Comparison of ENCODE assay signal across 8 cellular contexts in the genomic region with DNA sequence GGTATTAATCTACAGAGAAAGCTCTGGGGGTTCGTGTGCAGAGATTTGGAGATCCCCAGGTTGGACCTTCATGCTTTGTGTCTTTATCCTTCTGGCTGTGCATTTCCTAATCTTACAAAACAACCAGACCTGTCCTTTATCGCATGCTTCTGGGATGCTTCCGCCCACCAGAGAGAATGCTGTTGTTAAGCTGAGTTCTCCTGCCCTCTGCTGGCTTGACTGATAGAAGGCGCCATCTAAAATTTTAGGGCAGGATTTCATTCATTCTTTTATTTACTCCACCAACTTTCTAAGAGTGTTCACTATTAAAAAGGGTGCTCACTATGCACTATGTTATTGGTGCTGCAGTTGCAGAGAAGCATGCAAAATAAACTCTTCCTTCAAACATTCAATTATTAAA. TPM values are rescaled to one million over a fixed set of nuclear protein-coding genes. Genes with fewer than 3 reads are reported as not detected.
DNase-seq lines count a peak whose midpoint lies in the region; ATAC-seq and TF ChIP-seq lines count a peak whose summit lies in the region.

No MANE protein-coding gene starts in this region.

- in situ Hi-C loops in GM13977 (cut with MboI; ENCODE audit: low pct_unique_long_range_greater_than_20kb, low sequenced_read_pairs, unreplicated experiment): no loop called here

- H3K36me3 Mint-ChIP-seq in activated CD4-positive, alpha-beta memory T cell treated with anti-CD3 and anti-CD28 coated beads, Interleukin-2, amount 10 ng/mL, durations not matched to agents 7 days and 5 days (ENCODE audit: low read depth): no peaks in the 10 kb centered on the region

- POLR2A ChIA-PET in activated CD4-positive, alpha-beta memory T cell treated with anti-CD3 and anti-CD28 coated beads, Interleukin-2, amount 10 ng/mL, durations not matched to agents 7 days and 5 days (lab: Charles Lee): interaction anchor here (1.0 to 1.4 kb wide), 3 partner anchors 359 to 459 kb away, joined by 3 to 9 read pairs (median 3); no protein-coding TSS in a partner anchor

- TF ChIP-seq CTCF in AG09309 (IDR thresholded peaks at IDR 0.05; ENCODE audit: control insufficient read depth, insufficient read depth, low read depth, low read length, missing control alignments): peak; percentile 83
- peak; percentile 66 for TF ChIP-seq CTCF in GM13977 (IDR thresholded peaks at IDR 0.05; ENCODE audit: extremely low read depth, insufficient read depth, missing control alignments)

- peaks cover 58% of the 10 kb centered on the region for H3K27me3 Mint-ChIP-seq in activated CD4-positive, alpha-beta memory T cell treated with anti-CD3 and anti-CD28 coated beads, Interleukin-2, amount 10 ng/mL, durations not matched to agents 7 days and 5 days

- H3K9me3 Mint-ChIP-seq in activated CD4-positive, alpha-beta memory T cell treated with anti-CD3 and anti-CD28 coated beads, Interleukin-2, amount 10 ng/mL, durations not matched to agents 7 days and 5 days: no peaks in the 10 kb centered on the region

- CTCF ChIA-PET in activated CD4-positive, alpha-beta memory T cell treated with anti-CD3 and anti-CD28 coated beads, Interleukin-2, amount 10 ng/mL, durations not matched to agents 7 days and 5 days (lab: Charles Lee): interaction anchor here (0.6 to 7.8 kb wide), 39 partner anchors 8 to 1919 kb away, joined by 3 to 313 read pairs (median 5); a partner anchor contains a TSS

- H3K4me3 Mint-ChIP-seq in activated CD4-positive, alpha-beta memory T cell treated with anti-CD3 and anti-CD28 coated beads, Interleukin-2, amount 10 ng/mL, durations not matched to agents 7 days and 5 days: no peak overlapping the region

- DNase-seq in AG09309 (ENCODE audit: low read depth) (no peak), GM13977 (ENCODE audit: low spot score) (peak; percentile 45), NCI-H2196 (lab: John Stamatoyannopoulos, UW; ENCODE audit: unreplicated experiment) (peak; percentile 77), globus pallidus (ENCODE audit: low spot score) (peak; percentile 35), pons (ENCODE audit: low spot score) (peak; percentile 50)
- DNase-seq in activated CD4-positive, alpha-beta memory T cell treated with anti-CD3 and anti-CD28 coated beads, Interleukin-2, amount 10 ng/mL, durations not matched to agents 7 days and 5 days: peak; percentile 29

- H3K27ac Mint-ChIP-seq in activated CD4-positive, alpha-beta memory T cell treated with anti-CD3 and anti-CD28 coated beads, Interleukin-2, amount 10 ng/mL, durations not matched to agents 7 days and 5 days: no peak overlapping the region

- no peak overlapping the region for H3K4me3 ChIP-seq in AG09309 (ENCODE audit: control insufficient read depth, low read depth, low read length)

- no peak for ATAC-seq in HG03342 (IDR thresholded peaks at IDR 0.05; ENCODE audit: unreplicated experiment)
- no peak for ATAC-seq in HG02885 (IDR thresholded peaks at IDR 0.05; ENCODE audit: poor library complexity, unreplicated experiment)

- no peaks in the 10 kb centered on the region for H3K4me1 Mint-ChIP-seq in activated CD4-positive, alpha-beta memory T cell treated with anti-CD3 and anti-CD28 coated beads, Interleukin-2, amount 10 ng/mL, durations not matched to agents 7 days and 5 days

RNA-seq across cellular contexts. Expression of a gene that starts 8.7 kb away (rescaled TPM):
- not detected for total RNA-seq in activated CD4-positive, alpha-beta memory T cell treated with anti-CD3 and anti-CD28 coated beads, Interleukin-2, amount 10 ng/mL, durations not matched to agents 7 days and 5 days

RNA-seq across cellular contexts. Expression of a gene that starts 23.5 kb away (rescaled TPM):
- not detected for total RNA-seq in activated CD4-positive, alpha-beta memory T cell treated with anti-CD3 and anti-CD28 coated beads, Interleukin-2, amount 10 ng/mL, durations not matched to agents 7 days and 5 days
